34 cellular contexts compared by ENCODE assay signal in the genomic region with DNA sequence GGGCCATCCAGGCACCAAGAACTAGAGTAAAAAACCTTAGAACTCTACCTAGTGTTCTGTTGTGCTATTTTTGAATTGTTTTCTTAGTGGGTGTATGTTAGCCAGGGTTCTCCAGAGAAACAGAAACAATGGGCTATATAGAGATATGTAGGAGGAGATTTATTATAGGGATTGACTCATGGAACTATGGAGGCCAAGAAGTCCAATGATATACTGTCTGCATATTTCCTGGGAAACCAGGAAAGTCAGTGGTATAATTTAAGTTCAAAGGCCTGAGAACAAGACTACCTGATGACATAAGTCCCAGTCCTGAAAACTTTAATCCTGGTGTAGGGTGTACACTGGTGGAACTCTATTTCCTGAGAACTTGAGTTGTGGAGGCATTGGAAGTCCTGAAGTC.
"Had no signal": no experiment of that assay in that cellular context is flagged by ENCODE, and none has a peak within 500 bp of the region (broad histone marks: within the 10 kb centered on the region; RNA-seq: fewer than 3 reads in every experiment).

No MANE protein-coding gene starts in this region.

- H3K27ac ChIP-seq: adrenal gland, ascending aorta, body of pancreas, brain microvascular endothelial cell, breast epithelium, cardiac muscle cell had no signal

- H3K27me3 ChIP-seq: adrenal gland, ascending aorta, body of pancreas, brain microvascular endothelial cell, breast epithelium, cardiac muscle cell had no signal

- ATAC-seq: activated naive CD4-positive, alpha-beta T cell treated with anti-CD3 and anti-CD28 coated beads, Interleukin-2, amount 50 U/mL, for 72 hours; activated naive CD8-positive, alpha-beta T cell treated with anti-CD3 and anti-CD28 coated beads, Interleukin-2, amount 50 U/mL, for 24 hours; activated T-cell treated with anti-CD3 and anti-CD28 coated beads, Interleukin-2, amount 50 U/mL, for 4 hours; activated T-cell treated with anti-CD3 and anti-CD28 coated beads, Interleukin-2, amount 50 U/mL, for 72 hours; activated T-helper 17 cell treated with anti-CD3 and anti-CD28 coated beads, Interleukin-2, amount 50 U/mL, for 72 hours; body of pancreas had no signal

- H3K9me3 ChIP-seq: adrenal gland, body of pancreas had no signal

- FAIRE-seq: astrocyte, bronchial epithelial cell had no signal

- H3K4me3 ChIP-seq: adrenal gland, ascending aorta, body of pancreas, breast epithelium, cardiac muscle cell had no signal

- H3K36me3 ChIP-seq: adrenal gland, ascending aorta, brain microvascular endothelial cell, breast epithelium, cardiac muscle cell had no signal

- H3K4me1 ChIP-seq: adrenal gland, ascending aorta, body of pancreas, breast epithelium had no signal

- DNase-seq: activated effector memory CD4-positive, alpha-beta T cell treated with anti-CD3 and anti-CD28 coated beads, Interleukin-2, amount 50 U/mL, for 16 hours; activated effector memory CD4-positive, alpha-beta T cell treated with Interleukin-2 at 50 U/mL for 16 hours; activated gamma-delta T cell; activated gamma-delta T cell treated with Interleukin-2 at 50 U/mL for 16 hours; activated naive CD4-positive, alpha-beta T cell; activated naive CD4-positive, alpha-beta T cell treated with anti-CD3 and anti-CD28 coated beads for 36 hours; activated naive CD4-positive, alpha-beta T cell treated with anti-CD3 and anti-CD28 coated beads, Interleukin-2, amount 10 ng/mL, durations not matched to agents 7 days and 5 days; activated naive CD4-positive, alpha-beta T cell treated with anti-CD3 and anti-CD28 coated beads, Interleukin-2, amount 50 U/mL, for 16 hours; activated naive CD4-positive, alpha-beta T cell treated with Interleukin-2 at 50 U/mL for 16 hours; activated naive CD8-positive, alpha-beta T cell treated with anti-CD3 and anti-CD28 coated beads for 36 hours; activated naive CD8-positive, alpha-beta T cell treated with anti-CD3 and anti-CD28 coated beads, Interleukin-2, amount 10 ng/mL, durations not matched to agents 7 days and 5 days; activated naive CD8-positive, alpha-beta T cell treated with anti-CD3 and anti-CD28 coated beads, Interleukin-2, amount 50 U/mL, for 24 hours; activated T-cell treated with anti-CD3 and anti-CD28 coated beads for 4 hours; activated T-cell treated with anti-CD3 and anti-CD28 coated beads, Interleukin-2, amount 50 U/mL, for 1 hour; activated T-cell treated with anti-CD3 and anti-CD28 coated beads, Interleukin-2, amount 50 U/mL, for 24 hours; activated T-cell treated with anti-CD3 and anti-CD28 coated beads, Interleukin-2, amount 50 U/mL, for 4 hours; activated T-cell treated with anti-CD3 and anti-CD28 coated beads, Interleukin-2, amount 50 U/mL, for 48 hours; activated T-cell treated with anti-CD3 and anti-CD28 coated beads, Interleukin-2, amount 50 U/mL, for 72 hours; adrenal gland; amniotic stem cell; amygdala; aorta; body of pancreas; brain microvascular endothelial cell; caudate nucleus; central memory CD4-positive, alpha-beta T cell; cerebellar nuclear complex had no signal
